27 cellular contexts compared by ENCODE assay signal in the genomic region with DNA sequence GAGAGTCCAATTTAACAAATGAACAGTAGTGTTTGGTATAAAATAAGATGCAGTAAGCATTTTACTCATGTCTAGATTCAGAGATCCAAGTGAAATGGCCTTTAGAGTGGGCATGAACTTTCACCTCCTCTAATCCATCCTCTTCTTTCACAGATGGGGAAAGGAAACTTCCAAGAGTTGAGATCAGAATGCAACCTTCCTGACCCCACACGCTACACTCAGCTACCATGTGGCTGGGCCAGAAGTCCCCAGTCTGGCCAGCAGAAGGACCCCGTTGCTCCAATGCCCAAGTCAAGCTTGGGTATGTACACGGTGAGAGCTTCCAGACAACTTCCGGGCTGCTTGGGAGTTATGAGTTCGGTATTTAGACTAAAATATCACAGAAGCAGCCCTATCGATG.
"Had no signal": no experiment of that assay in that cellular context is flagged by ENCODE, and none has a peak within 500 bp of the region (broad histone marks: within the 10 kb centered on the region; RNA-seq: fewer than 3 reads in every experiment).

No MANE protein-coding gene starts in this region.

- H3K27ac ChIP-seq: breast epithelium, epithelial cell of prostate, lower lobe of right lung, prostate gland, skin epidermis had no signal

- H3K27me3 Mint-ChIP-seq: activated naive CD4-positive, alpha-beta T cell treated with anti-CD3 and anti-CD28 coated beads, Interleukin-2, amount 10 ng/mL, durations not matched to agents 7 days and 5 days; activated naive CD8-positive, alpha-beta T cell treated with anti-CD3 and anti-CD28 coated beads, Interleukin-2, amount 50 U/mL, for 24 hours; dendritic cell treated with granulocyte-macrophage colony-stimulating factor and Interleukin-4, amounts not matched to agents 40 ng/mL and 50 ng/mL, for 4 days; natural killer cell treated with Interleukin-12 subunit alpha and Interleukin-12 subunit beta and Interleukin-15 and Interleukin-18, amount 100 ng/mL, for 72 hours; stimulated activated memory B cell treated with anti-CD40 and anti-IgM and Interleukin-4, amounts not matched to agents 10 μg/mL and 1 μg/mL and 100 μg/mL, for 72 hours; T-cell had no signal

- H3K27me3 ChIP-seq: breast epithelium, tibial nerve had no signal

- ATAC-seq: activated naive CD8-positive, alpha-beta T cell treated with anti-CD3 and anti-CD28 coated beads, Interleukin-2, amount 50 U/mL, for 24 hours; left lobe of liver; mucosa of descending colon; natural killer cell treated with Interleukin-12 subunit alpha and Interleukin-12 subunit beta and Interleukin-15 and Interleukin-18, amount 100 ng/mL, for 72 hours; sciatic nerve; stimulated activated memory B cell treated with anti-CD40 and anti-IgM and Interleukin-4, amounts not matched to agents 10 μg/mL and 1 μg/mL and 100 μg/mL, for 72 hours; T-cell had no signal

- H3K27ac Mint-ChIP-seq: activated naive CD4-positive, alpha-beta T cell treated with anti-CD3 and anti-CD28 coated beads, Interleukin-2, amount 10 ng/mL, durations not matched to agents 7 days and 5 days; activated naive CD8-positive, alpha-beta T cell treated with anti-CD3 and anti-CD28 coated beads, Interleukin-2, amount 50 U/mL, for 24 hours; dendritic cell treated with granulocyte-macrophage colony-stimulating factor and Interleukin-4, amounts not matched to agents 40 ng/mL and 50 ng/mL, for 4 days; natural killer cell treated with Interleukin-12 subunit alpha and Interleukin-12 subunit beta and Interleukin-15 and Interleukin-18, amount 100 ng/mL, for 72 hours; stimulated activated memory B cell treated with anti-CD40 and anti-IgM and Interleukin-4, amounts not matched to agents 10 μg/mL and 1 μg/mL and 100 μg/mL, for 72 hours; T-cell had no signal

- H3K4me3 Mint-ChIP-seq: activated naive CD4-positive, alpha-beta T cell treated with anti-CD3 and anti-CD28 coated beads, Interleukin-2, amount 10 ng/mL, durations not matched to agents 7 days and 5 days; activated naive CD8-positive, alpha-beta T cell treated with anti-CD3 and anti-CD28 coated beads, Interleukin-2, amount 50 U/mL, for 24 hours; dendritic cell treated with granulocyte-macrophage colony-stimulating factor and Interleukin-4, amounts not matched to agents 40 ng/mL and 50 ng/mL, for 4 days; natural killer cell treated with Interleukin-12 subunit alpha and Interleukin-12 subunit beta and Interleukin-15 and Interleukin-18, amount 100 ng/mL, for 72 hours; stimulated activated memory B cell treated with anti-CD40 and anti-IgM and Interleukin-4, amounts not matched to agents 10 μg/mL and 1 μg/mL and 100 μg/mL, for 72 hours; T-cell had no signal

- H3K4me3 ChIP-seq: breast epithelium, lower lobe of right lung, mucosa of descending colon, prostate gland, skin epidermis, tibial nerve had no signal

- DNase-seq: activated CD4-positive, alpha-beta T cell treated with anti-CD3 and anti-CD28 coated beads for 48 hours; activated CD4-positive, alpha-beta T cell treated with anti-CD3 and anti-CD28 coated beads, Interleukin-2, amount 50 U/mL, for 48 hours; activated CD8-positive, alpha-beta memory T cell treated with anti-CD3 and anti-CD28 coated beads for 24 hours; activated gamma-delta T cell; activated naive CD4-positive, alpha-beta T cell treated with anti-CD3 and anti-CD28 coated beads, Interleukin-2, amount 10 ng/mL, durations not matched to agents 7 days and 5 days; activated naive CD8-positive, alpha-beta T cell treated with anti-CD3 and anti-CD28 coated beads, Interleukin-2, amount 50 U/mL, for 24 hours; activated T-cell treated with anti-CD3 and anti-CD28 coated beads, Interleukin-2, amount 50 U/mL, for 1 hour; amygdala; central memory CD4-positive, alpha-beta T cell; kidney glomerular epithelial cell; lower lobe of right lung; mesendoderm; mucosa of descending colon; retina; stimulated activated CD4-positive, alpha-beta T cell treated with anti-CD3 and anti-CD28 coated beads, Interleukin-4, amount 100 ng/mL, for 4 hours; stimulated activated CD8-positive, alpha-beta memory T cell treated with anti-CD3 and anti-CD28 coated beads, Interleukin-4, amount 100 ng/mL, for 48 hours; T-cell had no signal

- H3K9me3 Mint-ChIP-seq: activated naive CD4-positive, alpha-beta T cell treated with anti-CD3 and anti-CD28 coated beads, Interleukin-2, amount 10 ng/mL, durations not matched to agents 7 days and 5 days; activated naive CD8-positive, alpha-beta T cell treated with anti-CD3 and anti-CD28 coated beads, Interleukin-2, amount 50 U/mL, for 24 hours; dendritic cell treated with granulocyte-macrophage colony-stimulating factor and Interleukin-4, amounts not matched to agents 40 ng/mL and 50 ng/mL, for 4 days; natural killer cell treated with Interleukin-12 subunit alpha and Interleukin-12 subunit beta and Interleukin-15 and Interleukin-18, amount 100 ng/mL, for 72 hours; stimulated activated memory B cell treated with anti-CD40 and anti-IgM and Interleukin-4, amounts not matched to agents 10 μg/mL and 1 μg/mL and 100 μg/mL, for 72 hours; T-cell had no signal

- H3K9me3 ChIP-seq: breast epithelium, lower lobe of right lung, mucosa of descending colon, prostate gland, tibial nerve had no signal
